1 cellular context compared by ENCODE assay signal in the genomic region with DNA sequence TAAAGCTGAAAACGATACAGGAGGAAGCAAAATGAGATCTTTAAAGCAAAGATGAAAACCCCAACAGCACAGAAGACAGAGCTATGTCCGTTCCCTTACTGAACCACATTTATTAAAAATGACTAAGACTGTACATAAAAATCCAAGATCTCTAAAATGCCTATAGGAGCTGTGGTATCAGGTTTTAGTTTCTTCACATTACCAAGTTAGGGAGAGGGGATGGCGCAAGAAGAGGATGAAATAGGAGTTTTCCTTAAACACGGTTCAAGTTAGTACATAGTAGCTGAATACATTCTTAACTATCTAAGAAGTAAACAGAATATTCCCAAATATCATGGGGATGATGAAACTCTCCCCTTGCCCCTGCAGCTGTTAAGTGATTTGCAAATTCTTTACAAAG.
A peak's percentile ranks its signal among the peaks of the same experiment; 100 is the strongest.
TF ChIP-seq lines count a peak whose summit lies in the region.

No MANE protein-coding gene starts in this region.

TF ChIP-seq in IMR-90, 13 proteins besides CTCF, POLR2A, EP300 and RAD21 (continued from another document):
- TF ChIP-seq FOS (IDR thresholded peaks at IDR 0.05; ENCODE audit: low read depth, low read length) (no peak), RCOR1 (IDR thresholded peaks at IDR 0.05; ENCODE audit: insufficient replicate concordance, low read length) (no peak), CEBPB (IDR thresholded peaks at IDR 0.05; ENCODE audit: low read depth, low read length) (peak; percentile 40; the same call in 1 of the 2 replicates), SMC3 (IDR thresholded peaks at IDR 0.05; ENCODE audit: low read depth, low read length) (no peak), MAFK (IDR thresholded peaks at IDR 0.05; ENCODE audit: low read depth, low read length) (no peak), MAZ (IDR thresholded peaks at IDR 0.05; ENCODE audit: borderline replicate concordance, low read depth, low read length) (no peak)
